In the genomic region with DNA sequence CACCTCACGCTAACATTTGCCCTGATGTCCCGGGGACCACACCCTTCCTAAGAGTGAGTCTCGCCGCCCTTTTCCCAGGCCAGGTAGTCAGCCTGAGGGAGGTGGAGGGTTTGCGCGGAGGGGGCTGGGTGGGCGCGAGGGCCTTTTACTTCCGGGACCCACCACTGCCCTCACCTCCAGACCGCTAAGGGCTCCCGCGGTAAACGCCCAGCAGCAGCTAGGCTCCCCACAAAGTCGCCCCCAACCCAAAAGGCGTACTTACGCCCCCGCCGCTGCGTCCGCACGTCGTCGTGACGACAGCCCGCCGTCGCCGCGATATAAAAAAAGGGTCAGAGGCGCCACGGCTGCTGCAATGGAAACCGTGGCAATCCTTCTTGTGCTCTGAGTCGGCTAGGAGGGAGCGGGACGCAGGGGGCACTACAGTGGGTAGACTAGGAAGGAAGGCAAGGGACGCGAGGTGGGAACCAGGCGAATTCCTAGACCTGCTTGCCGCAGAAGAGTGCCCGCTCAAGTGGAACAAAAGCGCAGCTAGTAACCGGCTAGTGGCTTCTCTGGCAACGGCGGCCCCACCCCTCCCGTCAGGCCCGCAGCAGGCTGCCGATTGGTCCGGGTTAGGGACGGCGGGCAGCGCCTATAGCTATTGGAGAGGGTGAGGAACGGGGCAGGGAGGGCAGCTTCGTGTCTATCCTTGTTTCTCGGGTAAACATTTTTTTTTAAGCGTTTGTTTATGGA, we compare ENCODE assay signal across 8 cellular contexts. TPM values are rescaled to one million over a fixed set of nuclear protein-coding genes. Genes with fewer than 3 reads are reported as not detected.
DNase-seq lines count a peak whose midpoint lies in the region; ATAC-seq and TF ChIP-seq lines count a peak whose summit lies in the region.

A gene with protein sequence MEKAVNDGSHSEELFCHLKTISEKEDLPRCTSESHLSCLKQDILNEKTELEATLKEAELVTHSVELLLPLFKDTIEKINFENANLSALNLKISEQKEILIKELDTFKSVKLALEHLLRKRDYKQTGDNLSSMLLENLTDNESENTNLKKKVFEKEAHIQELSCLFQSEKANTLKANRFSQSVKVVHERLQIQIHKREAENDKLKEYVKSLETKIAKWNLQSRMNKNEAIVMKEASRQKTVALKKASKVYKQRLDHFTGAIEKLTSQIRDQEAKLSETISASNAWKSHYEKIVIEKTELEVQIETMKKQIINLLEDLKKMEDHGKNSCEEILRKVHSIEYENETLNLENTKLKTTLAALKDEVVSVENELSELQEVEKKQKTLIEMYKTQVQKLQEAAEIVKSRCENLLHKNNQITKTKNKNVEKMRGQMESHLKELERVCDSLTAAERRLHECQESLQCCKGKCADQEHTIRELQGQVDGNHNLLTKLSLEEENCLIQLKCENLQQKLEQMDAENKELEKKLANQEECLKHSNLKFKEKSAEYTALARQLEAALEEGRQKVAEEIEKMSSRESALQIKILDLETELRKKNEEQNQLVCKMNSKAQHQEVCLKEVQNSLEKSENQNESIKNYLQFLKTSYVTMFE (minus strand): TSS at position 553 of the 732 bp plus-strand sequence. CDS start 9,296 bp downstream, outside the sequence.

- TF ChIP-seq POLR2A in transverse colon (IDR thresholded peaks at IDR 0.05): peak; percentile 75

- H4K8ac ChIP-seq in trophoblast cell (ENCODE audit: low read depth, low read length): peak within 1 kb of the TSS; percentile 85

- H2BK5ac ChIP-seq in trophoblast cell (ENCODE audit: low read depth, low read length, poor library complexity): peak within 1 kb of the TSS; percentile 71

- TF ChIP-seq CTCF in GM12875 (IDR thresholded peaks at IDR 0.05; ENCODE audit: borderline replicate concordance, insufficient read depth, low read depth, low read length) (no peak), transverse colon (IDR thresholded peaks at IDR 0.05) (no peak)

- peak within 1 kb of the TSS; percentile 83 for H3K14ac ChIP-seq in trophoblast cell (ENCODE audit: low read length)

- H3K4me3 ChIP-seq in GM12875 (ENCODE audit: low read depth, low read length) (peak within 1 kb of the TSS; percentile 97), adipocyte (ENCODE audit: low read length) (peak within 1 kb of the TSS; percentile 95), trophoblast cell (ENCODE audit: low read depth, low read length) (peak within 1 kb of the TSS; percentile 84), transverse colon (peak within 1 kb of the TSS; percentile 67 to 90 (median 88))

- TF ChIP-seq EP300 in transverse colon (IDR thresholded peaks at IDR 0.05; ENCODE audit: low read depth): no peak

- peak within 1 kb of the TSS; percentile 39 for H2BK120ac ChIP-seq in trophoblast cell (ENCODE audit: insufficient read depth, low read length, poor library complexity)

- H3K18ac ChIP-seq in trophoblast cell (ENCODE audit: low read length): peak within 1 kb of the TSS; percentile 77

- in situ Hi-C loops in transverse colon (cut with MboI; ENCODE audit: low pct_ligation_motif_present in 1 of 4, low pct_unique_long_range_greater_than_20kb in 1 of 4, low sequenced_read_pairs in 3 of 4): no loop called here

- DNase-seq in NCI-H1436 (lab: John Stamatoyannopoulos, UW) (peak; percentile 81), T follicular helper cell (ENCODE audit: low read depth) (peak; percentile 85), adipocyte (ENCODE audit: low read depth) (peak; percentile 96), Right ventricle myocardium superior (peak; percentile 94), trophoblast cell (peak; percentile 79 to 83), transverse colon (peak; percentile 95)

- no peaks in the 10 kb centered on the region for H3K36me3 ChIP-seq in adipocyte (ENCODE audit: control insufficient read depth, insufficient read depth, low read length, severe bottlenecking)
- no peaks in the 10 kb centered on the region for H3K36me3 ChIP-seq in trophoblast cell (ENCODE audit: control insufficient read depth in 1 of 2, insufficient read depth in 2 of 2, low read length in 2 of 2)
- no peaks in the 10 kb centered on the region for H3K36me3 ChIP-seq in transverse colon

- no peak within 1 kb of the TSS for H2BK12ac ChIP-seq in trophoblast cell (ENCODE audit: low read length)

- H2AFZ ChIP-seq in trophoblast cell (ENCODE audit: insufficient read depth, low read length, poor library complexity): peak within 1 kb of the TSS; percentile 53

- H3K4ac ChIP-seq in trophoblast cell (ENCODE audit: low read depth, low read length): peak within 1 kb of the TSS; percentile 42

- H3K27ac ChIP-seq in trophoblast cell (ENCODE audit: low read depth, low read length) (peak within 1 kb of the TSS; percentile 31), transverse colon (peak within 1 kb of the TSS; percentile 82 to 91 (median 87))

- peak within 1 kb of the TSS; percentile 63 for H4K91ac ChIP-seq in trophoblast cell (ENCODE audit: low read depth, low read length)

- H3K4me1 ChIP-seq in adipocyte (ENCODE audit: control insufficient read depth, insufficient read depth, low read length): peaks cover 26% of the 10 kb centered on the region
- peaks cover 0 to 2% of the 10 kb centered on the region in 2 experiments for H3K4me1 ChIP-seq in trophoblast cell (ENCODE audit: control insufficient read depth in 1 of 2, insufficient read depth in 2 of 2, low read length in 2 of 2)
- peaks cover 0 to 31% (median 8%) of the 10 kb centered on the region in 4 donors for H3K4me1 ChIP-seq in transverse colon

- peaks cover 8% of the 10 kb centered on the region for H3K79me1 ChIP-seq in trophoblast cell (ENCODE audit: low read length)

- H3K9me3 ChIP-seq in adipocyte (ENCODE audit: control insufficient read depth, low read length) (no peaks in the 10 kb centered on the region), trophoblast cell (ENCODE audit: insufficient read depth, low read depth, low read length) (no peaks in the 10 kb centered on the region), transverse colon (no peaks in the 10 kb centered on the region)

- H4K12ac ChIP-seq in trophoblast cell (ENCODE audit: low read depth, low read length): peak within 1 kb of the TSS; percentile 83

- no peak within 1 kb of the TSS for H3K23ac ChIP-seq in trophoblast cell (ENCODE audit: low read length)

- no peaks in the 10 kb centered on the region for H3K27me3 ChIP-seq in adipocyte (replicated peaks; ENCODE audit: control insufficient read depth, insufficient read depth, low read length)
- no peaks in the 10 kb centered on the region for H3K27me3 ChIP-seq in trophoblast cell (ENCODE audit: insufficient read depth, low read length)
- H3K27me3 ChIP-seq in transverse colon: no peaks in the 10 kb centered on the region

- H3K79me2 ChIP-seq in trophoblast cell (ENCODE audit: control insufficient read depth, insufficient read depth, low read length, poor library complexity): peaks cover 5% of the 10 kb centered on the region

- ATAC-seq in HG02798 (IDR thresholded peaks at IDR 0.05; ENCODE audit: poor library complexity, unreplicated experiment): peak; percentile 100
- peak; percentile 100 for ATAC-seq in Right ventricle myocardium superior (ENCODE audit: poor library complexity)

- WGBS in trophoblast cell (ENCODE audit: extremely low coverage, insufficient coverage, insufficient read length): no CpG with 5 or more reads among the region's 55 CpGs
- 0% methylated on average over 4 to 51 of the region's 55 CpGs for WGBS in transverse colon (ENCODE audit: low coverage in 1 of 2), 2 donors

- intact Hi-C loops in Right ventricle myocardium superior (cut with DNase I): no loop called here
- intact Hi-C loops in transverse colon (cut with DNase I; ENCODE audit: low total_unique reads): no loop called here

- H3K9ac ChIP-seq in adipocyte (ENCODE audit: low read length): peak within 1 kb of the TSS; percentile 95
- peak within 1 kb of the TSS; percentile 70 for H3K9ac ChIP-seq in trophoblast cell (ENCODE audit: low read length)

- H2AK5ac ChIP-seq in trophoblast cell (ENCODE audit: low read length): no peak within 1 kb of the TSS

- H3K4me2 ChIP-seq in trophoblast cell (ENCODE audit: low read length): peak within 1 kb of the TSS; percentile 91

RNA-seq across cellular contexts. Expression of the gene that starts here (rescaled TPM):
- total RNA-seq in Right ventricle myocardium superior (4.9 TPM), transverse colon (10 to 100 TPM; 43.6 to 89.2 (median 55.9) TPM)
- 40.4 and 42.5 TPM in 2 replicates for polyA plus RNA-seq in trophoblast cell (2013)

Comparison
In these comparisons a context has a peak if more than half of its experiments do, and no peak if none do; other contexts are left out.
1. Peak in every context shown above with its lines: DNase-seq, ATAC-seq, H3K4me3 ChIP-seq and H3K27ac ChIP-seq.